In genomic region chr5:127072861-127073846, GRCh38 we compare ENCODE assay signal across 8 cellular contexts.
DNase-seq lines count a peak whose midpoint lies in the region; ATAC-seq and TF ChIP-seq lines count a peak whose summit lies in the region.

C5orf63 (minus strand) TSS chr5:127073502; CDS start chr5:127058995, 14,507 bp downstream.

- ATAC-seq in HG02970 (IDR thresholded peaks at IDR 0.05; ENCODE audit: low FRiP score, unreplicated experiment): peak; percentile 96

- DNase-seq in NCI-H1417 (lab: John Stamatoyannopoulos, UW) (peak; percentile 39 to 75 (median 65)), NCI-H1417 treated with DMSO at 0.1 percent for 48 hours (lab: John Stamatoyannopoulos, UW) (no peak), NCI-H69 (lab: John Stamatoyannopoulos, UW) (peak; percentile 96), epithelial cell of prostate (ENCODE audit: low read depth, low spot score) (no peak), nephron progenitor cell (no peak)
- peak; percentile 44 for DNase-seq in activated CD8-positive, alpha-beta memory T cell treated with anti-CD3 and anti-CD28 coated beads, Interleukin-2, amount 50 U/mL, for 24 hours (ENCODE audit: extremely low read depth)

- H3K27ac ChIP-seq in epithelial cell of prostate (peak within 1 kb of the TSS; percentile 14), subcutaneous abdominal adipose tissue (ENCODE audit: low read depth, low read length) (peak within 1 kb of the TSS; percentile 19)

- no peaks in the 10 kb centered on the region for H3K9me3 ChIP-seq in subcutaneous abdominal adipose tissue (ENCODE audit: control insufficient read depth in 5 of 5, low read length in 5 of 5)

- H3K27me3 Mint-ChIP-seq in nephron progenitor cell (ENCODE audit: low read depth, poor library complexity): no peaks in the 10 kb centered on the region

- H3K4me3 ChIP-seq in subcutaneous abdominal adipose tissue (ENCODE audit: low read depth in 1 of 5, low read length in 5 of 5): peak within 1 kb of the TSS; percentile 71 to 80 (median 74)

- H3K27ac Mint-ChIP-seq in nephron progenitor cell: peak within 1 kb of the TSS; percentile 22

- no peak for TF ChIP-seq CTCF in nephron progenitor cell (IDR thresholded peaks at IDR 0.05)

- no peak within 1 kb of the TSS for H3K4me3 Mint-ChIP-seq in nephron progenitor cell

- peaks cover 0 to 26% (median 9%) of the 10 kb centered on the region in 5 donors for H3K4me1 ChIP-seq in subcutaneous abdominal adipose tissue (ENCODE audit: control insufficient read depth in 5 of 5, insufficient read depth in 5 of 5, low read length in 5 of 5)

- peak within 1 kb of the TSS; percentile 28 to 78 (median 62) for H3K9ac ChIP-seq in subcutaneous abdominal adipose tissue (ENCODE audit: low read length in 5 of 5)

- H3K4me1 Mint-ChIP-seq in nephron progenitor cell: peaks cover 19% of the 10 kb centered on the region

- no peaks in the 10 kb centered on the region for H3K27me3 ChIP-seq in subcutaneous abdominal adipose tissue (ENCODE audit: control insufficient read depth in 5 of 5, insufficient read depth in 4 of 5, low read length in 5 of 5)

- H3K36me3 ChIP-seq in subcutaneous abdominal adipose tissue (ENCODE audit: control insufficient read depth in 5 of 5, insufficient read depth in 5 of 5, low read length in 5 of 5): no peaks in the 10 kb centered on the region

- no peaks in the 10 kb centered on the region for H3K36me3 Mint-ChIP-seq in nephron progenitor cell (ENCODE audit: low read depth)

- H3K9me3 Mint-ChIP-seq in nephron progenitor cell: peaks cover 4% of the 10 kb centered on the region

Comparison
In these comparisons a context has a peak if more than half of its experiments do, and no peak if none do; other contexts are left out.
1. DNase-seq: peak in NCI-H1417 (3 of 3), NCI-H69 (single experiment) and activated CD8-positive, alpha-beta memory T cell treated with anti-CD3 and anti-CD28 coated beads, Interleukin-2, amount 50 U/mL, for 24 hours (single experiment); none in NCI-H1417 treated with DMSO at 0.1 percent for 48 hours (single experiment), epithelial cell of prostate (single experiment) and nephron progenitor cell (single experiment).